Comparison of ENCODE assay signal across 25 cellular contexts in the genomic region with DNA sequence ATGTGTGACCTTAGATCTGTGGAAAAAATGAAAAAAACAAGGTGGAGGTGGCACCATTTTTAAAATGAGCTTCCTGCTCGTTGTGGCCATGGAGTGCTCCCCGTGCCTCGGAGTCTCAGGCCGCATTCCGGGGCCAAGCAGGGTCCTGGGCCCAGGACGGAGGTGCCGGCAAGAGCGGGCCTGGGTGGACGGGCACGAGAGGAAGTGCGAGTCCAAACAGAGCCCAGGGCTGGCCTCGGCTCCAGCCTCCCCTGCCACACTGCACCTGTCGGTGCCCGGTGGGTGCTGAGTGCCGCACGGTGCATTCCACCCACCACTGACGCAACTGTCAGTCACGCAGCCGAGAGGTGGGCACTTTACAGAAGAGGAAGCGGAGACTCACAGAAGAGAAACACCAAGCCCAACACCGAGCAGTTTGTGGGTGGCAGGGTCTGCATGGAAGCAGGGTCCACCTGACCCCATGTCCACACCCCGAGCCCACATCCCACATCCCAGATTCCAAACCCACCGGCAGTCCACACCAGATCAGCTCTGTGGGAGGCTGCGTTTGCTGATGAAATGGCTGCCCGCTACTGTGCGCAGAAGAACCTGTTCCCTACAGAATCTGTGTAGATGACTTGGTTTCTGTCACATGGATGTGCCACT.
"Had no signal": no experiment of that assay in that cellular context is flagged by ENCODE, and none has a peak within 500 bp of the region (broad histone marks: within the 10 kb centered on the region; RNA-seq: fewer than 3 reads in every experiment).

No MANE protein-coding gene starts in this region.

- H3K36me3 ChIP-seq: MG63 had no signal

- H3K9ac ChIP-seq: KMS-11 had no signal

- H3K27ac ChIP-seq: KMS-11, SK-N-MC, VCaP had no signal

- DNase-seq: activated CD4-positive, alpha-beta memory T cell treated with anti-CD3 and anti-CD28 coated beads for 36 hours; activated CD4-positive, alpha-beta T cell treated with anti-CD3 and anti-CD28 coated beads, Interleukin-2, amount 10 ng/mL, durations not matched to agents 7 days and 5 days; activated CD4-positive, CD25-positive, alpha-beta regulatory T cell; activated CD8-positive, alpha-beta memory T cell treated with anti-CD3 and anti-CD28 coated beads for 24 hours; activated gamma-delta T cell treated with Interleukin-2 at 50 U/mL for 16 hours; activated naive CD4-positive, alpha-beta T cell treated with anti-CD3 and anti-CD28 coated beads, Interleukin-2, amount 10 ng/mL, durations not matched to agents 7 days and 5 days; activated naive CD8-positive, alpha-beta T cell treated with anti-CD3 and anti-CD28 coated beads for 36 hours; activated T-cell treated with anti-CD3 and anti-CD28 coated beads, Interleukin-2, amount 50 U/mL, for 4 hours; caudate nucleus; MG63; NCI-H146; NCI-H2081 treated with DMSO at 0.1 percent for 48 hours; NCI-H2171; NCI-H226; NCI-H526; NCI-H774; OCI-M1; RPMI8226; T-cell; T-helper 2 cell had no signal

- H3K36me3 Mint-ChIP-seq: activated CD4-positive, alpha-beta memory T cell treated with anti-CD3 and anti-CD28 coated beads for 36 hours; activated naive CD4-positive, alpha-beta T cell treated with anti-CD3 and anti-CD28 coated beads, Interleukin-2, amount 10 ng/mL, durations not matched to agents 7 days and 5 days; activated naive CD8-positive, alpha-beta T cell treated with anti-CD3 and anti-CD28 coated beads for 36 hours; T-cell had no signal

- H3K4me3 ChIP-seq: MG63, SK-N-MC had no signal

- H3K4me3 Mint-ChIP-seq: activated CD4-positive, alpha-beta memory T cell treated with anti-CD3 and anti-CD28 coated beads for 36 hours; activated CD4-positive, alpha-beta T cell treated with anti-CD3 and anti-CD28 coated beads, Interleukin-2, amount 10 ng/mL, durations not matched to agents 7 days and 5 days; activated naive CD4-positive, alpha-beta T cell treated with anti-CD3 and anti-CD28 coated beads, Interleukin-2, amount 10 ng/mL, durations not matched to agents 7 days and 5 days; activated naive CD8-positive, alpha-beta T cell treated with anti-CD3 and anti-CD28 coated beads for 36 hours; activated T-cell treated with anti-CD3 and anti-CD28 coated beads, Interleukin-2, amount 50 U/mL, for 4 hours; T-cell had no signal

- H3K9me3 Mint-ChIP-seq: activated CD4-positive, alpha-beta memory T cell treated with anti-CD3 and anti-CD28 coated beads for 36 hours; activated naive CD4-positive, alpha-beta T cell treated with anti-CD3 and anti-CD28 coated beads, Interleukin-2, amount 10 ng/mL, durations not matched to agents 7 days and 5 days; activated naive CD8-positive, alpha-beta T cell treated with anti-CD3 and anti-CD28 coated beads for 36 hours; activated T-cell treated with anti-CD3 and anti-CD28 coated beads, Interleukin-2, amount 50 U/mL, for 4 hours; T-cell had no signal

- H3K4me2 ChIP-seq: KMS-11 had no signal

- H3K27ac Mint-ChIP-seq: activated CD4-positive, alpha-beta memory T cell treated with anti-CD3 and anti-CD28 coated beads for 36 hours; activated CD4-positive, alpha-beta T cell treated with anti-CD3 and anti-CD28 coated beads, Interleukin-2, amount 10 ng/mL, durations not matched to agents 7 days and 5 days; activated naive CD8-positive, alpha-beta T cell treated with anti-CD3 and anti-CD28 coated beads for 36 hours; T-cell had no signal

- H3K9me3 ChIP-seq: MG63 had no signal

- ATAC-seq: activated T-cell treated with anti-CD3 and anti-CD28 coated beads, Interleukin-2, amount 50 U/mL, for 4 hours; Panc1; Right ventricle myocardium inferior; T-cell had no signal

- H3K27me3 ChIP-seq: MG63 had no signal

- H3K27me3 Mint-ChIP-seq: activated naive CD8-positive, alpha-beta T cell treated with anti-CD3 and anti-CD28 coated beads for 36 hours had no signal
